In the genomic region with DNA sequence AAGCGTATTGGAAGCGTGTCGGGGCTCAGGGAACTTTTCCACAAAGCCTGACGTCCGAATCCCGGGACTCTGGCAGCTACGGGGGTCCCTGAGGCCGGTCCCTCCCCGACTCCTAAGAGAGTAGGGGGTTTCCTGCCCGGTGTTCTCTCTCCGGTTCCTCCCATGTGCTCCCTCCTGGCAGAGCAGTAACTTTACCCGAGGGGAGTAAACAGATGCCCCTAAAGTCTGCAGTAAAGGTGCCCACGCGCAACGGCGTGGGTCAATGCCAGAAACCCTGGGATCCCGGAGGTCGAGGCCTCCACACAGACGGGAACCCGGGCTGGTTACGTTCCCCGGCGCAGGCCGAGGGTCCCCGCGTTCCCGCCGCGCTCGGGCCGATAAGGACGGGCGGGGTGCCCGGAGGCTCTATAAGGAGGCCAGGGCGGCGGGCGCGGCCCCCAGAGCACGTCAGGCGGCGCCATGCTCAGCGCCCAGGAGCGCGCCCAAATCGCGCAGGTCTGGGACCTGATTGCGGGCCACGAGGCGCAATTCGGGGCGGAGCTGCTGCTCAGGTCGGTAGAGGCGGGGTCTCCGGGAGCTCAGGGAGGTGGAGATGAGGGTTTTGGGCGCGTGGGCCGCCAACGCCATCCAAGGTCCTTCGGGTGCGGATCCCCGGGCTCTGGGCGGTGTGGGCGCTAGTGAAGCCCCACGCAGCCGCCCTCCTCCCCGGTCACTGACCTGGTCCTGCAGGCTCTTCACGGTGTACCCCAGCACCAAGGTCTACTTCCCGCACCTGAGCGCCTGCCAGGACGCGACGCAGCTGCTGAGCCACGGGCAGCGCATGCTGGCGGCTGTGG, we compare ENCODE assay signal across 12 cellular contexts. TPM values are rescaled to one million over a fixed set of nuclear protein-coding genes. Genes with fewer than 3 reads are reported as not detected.
DNase-seq lines count a peak whose midpoint lies in the region; ATAC-seq and TF ChIP-seq lines count a peak whose summit lies in the region.
"Had no signal": no experiment of that assay in that cellular context is flagged by ENCODE, and none has a peak within 500 bp of the region (broad histone marks: within the 10 kb centered on the region; RNA-seq: fewer than 3 reads in every experiment).

A gene with protein sequence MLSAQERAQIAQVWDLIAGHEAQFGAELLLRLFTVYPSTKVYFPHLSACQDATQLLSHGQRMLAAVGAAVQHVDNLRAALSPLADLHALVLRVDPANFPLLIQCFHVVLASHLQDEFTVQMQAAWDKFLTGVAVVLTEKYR (plus strand): TSS at position 440 of the 836 bp plus-strand sequence. CDS start 20 bp downstream, at position 460.

- no peak for ATAC-seq in HG02973 (IDR thresholded peaks at IDR 0.05; ENCODE audit: unreplicated experiment)

- no peak for TF ChIP-seq POLR2A in esophagus muscularis mucosa (IDR thresholded peaks at IDR 0.05; ENCODE audit: low read depth)
- TF ChIP-seq POLR2A in prostate gland (IDR thresholded peaks at IDR 0.05): no peak

- TF ChIP-seq CTCF in esophagus muscularis mucosa (IDR thresholded peaks at IDR 0.05): no peak
- no peak for TF ChIP-seq CTCF in retinal pigment epithelial cell (conservative IDR thresholded peaks at IDR 0.05; ENCODE audit: low read depth, low read length)
- no peak for TF ChIP-seq CTCF in prostate gland (IDR thresholded peaks at IDR 0.05)

- peaks cover 17% of the 10 kb centered on the region for H3K4me1 ChIP-seq in NT2/D1 (ENCODE audit: insufficient read depth, insufficient read length)
- peaks cover 19 to 21% (median 20%) of the 10 kb centered on the region in 4 donors for H3K4me1 ChIP-seq in esophagus muscularis mucosa
- H3K4me1 ChIP-seq in prostate gland (replicated peaks): peaks cover 13% of the 10 kb centered on the region
- H3K4me1 ChIP-seq: foreskin keratinocyte had no signal

- DNase-seq in DMS53 (lab: John Stamatoyannopoulos, UW): peak; percentile 40
- no peak for DNase-seq in DMS53 treated with DMSO at 0.1 percent for 48 hours (lab: John Stamatoyannopoulos, UW; ENCODE audit: unreplicated experiment)
- DNase-seq in NT2/D1 (ENCODE audit: low read depth, low spot score): no peak
- no peak for DNase-seq in esophagus muscularis mucosa (ENCODE audit: extremely low spot score)
- DNase-seq in retinal pigment epithelial cell (ENCODE audit: low read depth): no peak
- no peak for DNase-seq in prostate gland (ENCODE audit: low spot score)
- DNase-seq in NCI-H2029 treated with DMSO at 0.1 percent for 48 hours (lab: John Stamatoyannopoulos, UW): no peak
- DNase-seq: foreskin keratinocyte, NCI-H1105 treated with DMSO at 0.1 percent for 48 hours had no signal

- no peaks in the 10 kb centered on the region for H3K36me3 ChIP-seq in NT2/D1 (ENCODE audit: insufficient read depth, insufficient read length, low read length)
- H3K36me3 ChIP-seq in esophagus muscularis mucosa: no peaks in the 10 kb centered on the region
- no peaks in the 10 kb centered on the region for H3K36me3 ChIP-seq in prostate gland
- H3K36me3 ChIP-seq: pancreas had no signal

- H3K9me3 ChIP-seq in NT2/D1 (ENCODE audit: insufficient read depth, low read length) (no peaks in the 10 kb centered on the region), esophagus muscularis mucosa (no peaks in the 10 kb centered on the region), prostate gland (no peaks in the 10 kb centered on the region)
- H3K9me3 ChIP-seq: pancreas had no signal

- H3K4me3 ChIP-seq in NT2/D1 (ENCODE audit: insufficient read length, low read depth) (peak within 1 kb of the TSS; percentile 24), esophagus muscularis mucosa (peak within 1 kb of the TSS in 3 of 4 donors; percentile 17 to 31 (median 25)), retinal pigment epithelial cell (ENCODE audit: low read length) (peak within 1 kb of the TSS; percentile 18), prostate gland (no peak within 1 kb of the TSS)

- H3K27ac ChIP-seq in esophagus muscularis mucosa (replicated peaks in 1 of 4): no peak within 1 kb of the TSS
- H3K27ac ChIP-seq in prostate gland: no peak within 1 kb of the TSS
- H3K27ac ChIP-seq: foreskin keratinocyte, pancreas had no signal

- WGBS in esophagus muscularis mucosa: 5% methylated on average over 23 of the region's 75 CpGs
- 1% methylated on average over 59 of the region's 75 CpGs for WGBS in prostate gland

- TF ChIP-seq EP300 in esophagus muscularis mucosa (IDR thresholded peaks at IDR 0.05): no peak

- peaks cover 66% of the 10 kb centered on the region for H3K27me3 ChIP-seq in NT2/D1 (ENCODE audit: insufficient read depth, insufficient read length)
- peaks cover 10 to 89% (median 47%) of the 10 kb centered on the region in 4 donors for H3K27me3 ChIP-seq in esophagus muscularis mucosa
- H3K27me3 ChIP-seq in prostate gland (replicated peaks; ENCODE audit: insufficient read depth): peaks cover 26% of the 10 kb centered on the region

- intact Hi-C loops in esophagus muscularis mucosa (cut with DNase I): no loop called here
- intact Hi-C loops in prostate gland (cut with DNase I): no loop called here

- H3K9ac ChIP-seq in NT2/D1 (ENCODE audit: insufficient read length, low read depth): peak within 1 kb of the TSS; percentile 72

RNA-seq across cellular contexts. Expression of the gene that starts here (rescaled TPM):
- total RNA-seq in esophagus muscularis mucosa (1 to 10 TPM in 1 of 4 donors, not detected in 3; 3.8 TPM), prostate gland (not detected)
- total RNA-seq: A172, foreskin keratinocyte, pancreas had no signal

Comparison
In these comparisons a context has a peak if more than half of its experiments do, and no peak if none do; other contexts are left out.
1. H3K4me3 ChIP-seq: peak in NT2/D1 (single experiment), esophagus muscularis mucosa (3 of 4) and retinal pigment epithelial cell (single experiment); none in prostate gland (0 of 2).